18 cellular contexts compared by ENCODE assay signal in the genomic region with DNA sequence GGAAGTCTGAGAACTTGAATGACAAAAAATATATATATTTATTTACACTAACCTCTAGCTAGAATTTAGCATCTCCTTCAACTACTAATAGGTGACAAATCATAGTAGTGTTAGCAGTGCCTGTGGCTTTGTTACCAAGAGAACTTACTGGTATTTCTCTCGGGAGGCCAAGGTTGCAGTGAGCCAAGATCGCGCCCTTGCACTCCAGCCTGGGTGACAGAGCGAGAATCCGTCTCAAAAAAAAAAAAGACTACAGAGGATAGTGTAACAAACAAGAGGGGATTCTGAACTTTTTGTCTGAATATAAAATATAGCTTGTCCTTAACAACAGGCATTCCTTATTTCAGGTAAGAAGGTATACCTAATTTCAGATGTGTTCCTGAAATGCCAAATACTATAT. TPM values are rescaled to one million over a fixed set of nuclear protein-coding genes. Genes with fewer than 3 reads are reported as not detected.
DNase-seq lines count a peak whose midpoint lies in the region; ATAC-seq and TF ChIP-seq lines count a peak whose summit lies in the region.
"Had no signal": no experiment of that assay in that cellular context is flagged by ENCODE, and none has a peak within 500 bp of the region (broad histone marks: within the 10 kb centered on the region; RNA-seq: fewer than 3 reads in every experiment).

No MANE protein-coding gene starts in this region.

- H3K4me1 Mint-ChIP-seq in stimulated activated naive CD8-positive, alpha-beta T cell treated with anti-CD3 and anti-CD28 coated beads, Interleukin-15, Interleukin-2, amounts not matched to agents 100 ng/mL and 50 ng/mL, for 24 hours (ENCODE audit: low read depth) = peaks cover 25% of the 10 kb centered on the region
- H3K4me1 Mint-ChIP-seq in stimulated activated naive CD8-positive, alpha-beta T cell treated with anti-CD3 and anti-CD28 coated beads, Interleukin-15, amount 100 ng/mL, for 72 hours = peaks cover 4% of the 10 kb centered on the region
- peaks cover 21% of the 10 kb centered on the region for H3K4me1 Mint-ChIP-seq in activated CD8-positive, alpha-beta T cell treated with anti-CD3 and anti-CD28 coated beads, Interleukin-2, amount 10 ng/mL, durations not matched to agents 7 days and 5 days (ENCODE audit: low read depth)

- H3K27ac Mint-ChIP-seq in stimulated activated naive CD8-positive, alpha-beta T cell treated with anti-CD3 and anti-CD28 coated beads, Interleukin-15, Interleukin-2, amounts not matched to agents 100 ng/mL and 50 ng/mL, for 24 hours = no peak overlapping the region
- H3K27ac Mint-ChIP-seq in stimulated activated naive CD8-positive, alpha-beta T cell treated with anti-CD3 and anti-CD28 coated beads, Interleukin-15, amount 100 ng/mL, for 72 hours = peak overlapping the region in 1 of 2 donors; percentile 91
- H3K27ac Mint-ChIP-seq in activated CD8-positive, alpha-beta T cell treated with anti-CD3 and anti-CD28 coated beads, Interleukin-2, amount 10 ng/mL, durations not matched to agents 7 days and 5 days = no peak overlapping the region

- CTCF ChIA-PET in activated CD8-positive, alpha-beta T cell treated with anti-CD3 and anti-CD28 coated beads, Interleukin-2, amount 10 ng/mL, durations not matched to agents 7 days and 5 days (lab: Charles Lee) = interaction anchor here (1.3 to 1.9 kb wide), 4 partner anchors 23 to 206 kb away, joined by 4 to 9 read pairs (median 4); a partner anchor contains a TSS

- DNase-seq in stimulated activated naive CD8-positive, alpha-beta T cell treated with anti-CD3 and anti-CD28 coated beads, Interleukin-15, amount 100 ng/mL, for 72 hours = no peak
- DNase-seq in activated CD8-positive, alpha-beta T cell treated with anti-CD3 and anti-CD28 coated beads, Interleukin-2, amount 10 ng/mL, durations not matched to agents 7 days and 5 days = no peak
- DNase-seq in mesenteric fat pad (ENCODE audit: low spot score) (peak; percentile 18), NOMO-1 treated with dmso at 0.1 percent for 144 hours (lab: John Stamatoyannopoulos, UW; ENCODE audit: unreplicated experiment) (no peak), GM13976 (ENCODE audit: low spot score) (no peak), omental fat pad (ENCODE audit: low spot score) (no peak)
- DNase-seq: activated CD4-positive, CD25-positive, alpha-beta regulatory T cell treated with anti-CD3 and anti-CD28 coated beads, Interleukin-2, amount 50 U/mL, for 72 hours; activated gamma-delta T cell; hypothalamus; NCI-H2029 treated with DMSO at 0.1 percent for 48 hours; NCI-H510A treated with DMSO at 0.1 percent for 48 hours; PC-3; SK-N-SH; stimulated activated CD4-positive, alpha-beta T cell treated with anti-CD3 and anti-CD28 coated beads, Interleukin-1b, Interleukin-23, amount 100 ng/mL, for 48 hours; upper lobe of left lung had no signal

- H3K4me3 Mint-ChIP-seq in stimulated activated naive CD8-positive, alpha-beta T cell treated with anti-CD3 and anti-CD28 coated beads, Interleukin-15, Interleukin-2, amounts not matched to agents 100 ng/mL and 50 ng/mL, for 24 hours = peak overlapping the region; percentile 80
- peak overlapping the region in 1 of 2 donors; percentile 83 for H3K4me3 Mint-ChIP-seq in stimulated activated naive CD8-positive, alpha-beta T cell treated with anti-CD3 and anti-CD28 coated beads, Interleukin-15, amount 100 ng/mL, for 72 hours
- H3K4me3 Mint-ChIP-seq in activated CD8-positive, alpha-beta T cell treated with anti-CD3 and anti-CD28 coated beads, Interleukin-2, amount 10 ng/mL, durations not matched to agents 7 days and 5 days = peak overlapping the region; percentile 75

- in situ Hi-C loops in GM13976 (cut with MboI; ENCODE audit: low sequenced_read_pairs, unreplicated experiment) = no loop called here

- no peaks in the 10 kb centered on the region for H3K9me3 Mint-ChIP-seq in stimulated activated naive CD8-positive, alpha-beta T cell treated with anti-CD3 and anti-CD28 coated beads, Interleukin-15, Interleukin-2, amounts not matched to agents 100 ng/mL and 50 ng/mL, for 24 hours
- H3K9me3 Mint-ChIP-seq in stimulated activated naive CD8-positive, alpha-beta T cell treated with anti-CD3 and anti-CD28 coated beads, Interleukin-15, amount 100 ng/mL, for 72 hours = no peaks in the 10 kb centered on the region
- H3K9me3 Mint-ChIP-seq in activated CD8-positive, alpha-beta T cell treated with anti-CD3 and anti-CD28 coated beads, Interleukin-2, amount 10 ng/mL, durations not matched to agents 7 days and 5 days (ENCODE audit: insufficient read depth) = no peaks in the 10 kb centered on the region

- H3K27me3 Mint-ChIP-seq in stimulated activated naive CD8-positive, alpha-beta T cell treated with anti-CD3 and anti-CD28 coated beads, Interleukin-15, Interleukin-2, amounts not matched to agents 100 ng/mL and 50 ng/mL, for 24 hours = no peaks in the 10 kb centered on the region
- H3K27me3 Mint-ChIP-seq in stimulated activated naive CD8-positive, alpha-beta T cell treated with anti-CD3 and anti-CD28 coated beads, Interleukin-15, amount 100 ng/mL, for 72 hours = no peaks in the 10 kb centered on the region
- no peaks in the 10 kb centered on the region for H3K27me3 Mint-ChIP-seq in activated CD8-positive, alpha-beta T cell treated with anti-CD3 and anti-CD28 coated beads, Interleukin-2, amount 10 ng/mL, durations not matched to agents 7 days and 5 days (ENCODE audit: low read depth)

- no peak for ATAC-seq in stimulated activated naive CD8-positive, alpha-beta T cell treated with anti-CD3 and anti-CD28 coated beads, Interleukin-15, amount 100 ng/mL, for 72 hours
- no peak for ATAC-seq in activated CD8-positive, alpha-beta T cell treated with anti-CD3 and anti-CD28 coated beads, Interleukin-2, amount 10 ng/mL, durations not matched to agents 7 days and 5 days
- ATAC-seq in HG03457 (IDR thresholded peaks at IDR 0.05; ENCODE audit: unreplicated experiment) (no peak), omental fat pad (ENCODE audit: low FRiP score) (no peak)
- ATAC-seq: left colon, PC-3 had no signal

- TF ChIP-seq CTCF in GM13976 (IDR thresholded peaks at IDR 0.05; ENCODE audit: borderline replicate concordance, control extremely low read depth, extremely low read depth, insufficient read depth, missing control alignments) = no peak
- TF ChIP-seq CTCF in omental fat pad (IDR thresholded peaks at IDR 0.05) = no peak

- H3K36me3 Mint-ChIP-seq in stimulated activated naive CD8-positive, alpha-beta T cell treated with anti-CD3 and anti-CD28 coated beads, Interleukin-15, Interleukin-2, amounts not matched to agents 100 ng/mL and 50 ng/mL, for 24 hours (ENCODE audit: low read depth) = peaks cover 19% of the 10 kb centered on the region
- H3K36me3 Mint-ChIP-seq in activated CD8-positive, alpha-beta T cell treated with anti-CD3 and anti-CD28 coated beads, Interleukin-2, amount 10 ng/mL, durations not matched to agents 7 days and 5 days (ENCODE audit: low read depth) = peaks cover 11% of the 10 kb centered on the region

- POLR2A ChIA-PET in activated CD8-positive, alpha-beta T cell treated with anti-CD3 and anti-CD28 coated beads, Interleukin-2, amount 10 ng/mL, durations not matched to agents 7 days and 5 days (lab: Charles Lee) = interaction anchor here (0.6 to 0.7 kb wide), 3 partner anchors 30 to 1080 kb away, joined by 3 to 4 read pairs (median 4); no protein-coding TSS in a partner anchor

RNA-seq across cellular contexts. Expression of a gene that starts 1.3 kb away (rescaled TPM):
- total RNA-seq in activated CD8-positive, alpha-beta T cell treated with anti-CD3 and anti-CD28 coated beads, Interleukin-2, amount 10 ng/mL, durations not matched to agents 7 days and 5 days = 10 to 100 TPM; 65.6 to 68.7 TPM
- total RNA-seq in mesenteric fat pad (19.6 TPM), omental fat pad (10 to 100 TPM; 14.6 to 21.8 (median 17.5) TPM)

RNA-seq across cellular contexts. Expression of a gene that starts 34.0 kb away (rescaled TPM):
- total RNA-seq in activated CD8-positive, alpha-beta T cell treated with anti-CD3 and anti-CD28 coated beads, Interleukin-2, amount 10 ng/mL, durations not matched to agents 7 days and 5 days = 10 to 100 TPM; 78.3 to 83.0 TPM
- 56.3 TPM for total RNA-seq in mesenteric fat pad
- 10 to 100 TPM; 22.5 to 56.1 (median 31.9) TPM for total RNA-seq in omental fat pad
